Comparison of ENCODE assay signal across 9 cellular contexts in genomic region chr15:41620536-41621199, GRCh38. TPM values are rescaled to one million over a fixed set of nuclear protein-coding genes. Genes with fewer than 3 reads are reported as not detected.
DNase-seq lines count a peak whose midpoint lies in the region; ATAC-seq and TF ChIP-seq lines count a peak whose summit lies in the region.
"Had no signal": no experiment of that assay in that cellular context is flagged by ENCODE, and none has a peak within 500 bp of the region (broad histone marks: within the 10 kb centered on the region; RNA-seq: fewer than 3 reads in every experiment).

No MANE protein-coding gene starts in this region.

- H3K36me3 ChIP-seq in adipocyte (ENCODE audit: control insufficient read depth, insufficient read depth, low read length, severe bottlenecking), result no peaks in the 10 kb centered on the region

- H3K27ac ChIP-seq in temporal lobe (ENCODE audit: low read depth, low read length), result peak overlapping the region; percentile 82

- ATAC-seq in HG03354 (IDR thresholded peaks at IDR 0.05; ENCODE audit: poor library complexity, severe bottlenecking, unreplicated experiment) (peak; percentile 10), left colon (peak; percentile 2), sciatic nerve (no peak), GM18517 (IDR thresholded peaks at IDR 0.05; ENCODE audit: unreplicated experiment) (no peak)
- ATAC-seq: HCT116 had no signal

- TF ChIP-seq CTCF in AG10803 (conservative IDR thresholded peaks at IDR 0.05; ENCODE audit: low read length), result no peak

- intact Hi-C loops in left colon (cut with DNase I, micrococcal nuclease), result no loop called here
- intact Hi-C loops in sciatic nerve (cut with DNase I), result no loop called here

- DNase-seq in AG10803 (ENCODE audit: low read depth) (no peak), adipocyte (ENCODE audit: low read depth) (no peak), left colon (no peak), dermis blood vessel endothelial cell (no peak), sciatic nerve (ENCODE audit: low spot score) (no peak)

- H3K9ac ChIP-seq in adipocyte (ENCODE audit: low read length), result peak overlapping the region; percentile 73

- peaks cover 4% of the 10 kb centered on the region for H3K9me3 ChIP-seq in adipocyte (ENCODE audit: control insufficient read depth, low read length)

- no peaks in the 10 kb centered on the region for H3K27me3 ChIP-seq in adipocyte (replicated peaks; ENCODE audit: control insufficient read depth, insufficient read depth, low read length)

- H3K4me1 ChIP-seq in adipocyte (ENCODE audit: control insufficient read depth, insufficient read depth, low read length), result peaks cover 7% of the 10 kb centered on the region

- H3K4me3 ChIP-seq in AG10803 (ENCODE audit: low read length) (peak overlapping the region; percentile 67), adipocyte (ENCODE audit: low read length) (peak overlapping the region; percentile 84)

RNA-seq across cellular contexts. Expression of gene MGA, which starts 39.5 kb away (rescaled TPM):
- total RNA-seq in left colon (10 to 100 TPM; 26.9 to 28.2 TPM), temporal lobe (53.4 TPM), dermis blood vessel endothelial cell (42.0 and 59.7 TPM in 2 replicates), sciatic nerve (55.5 TPM)

Comparison
In these comparisons a context has a peak if more than half of its experiments do, and no peak if none do; other contexts are left out.
1. ATAC-seq: peak in HG03354 (single experiment) and left colon (single experiment); none in sciatic nerve (single experiment) and GM18517 (single experiment).